8 cellular contexts compared by ENCODE assay signal in genomic region chr17:30906101-30906911, GRCh38. TPM values are rescaled to one million over a fixed set of nuclear protein-coding genes. Genes with fewer than 3 reads are reported as not detected.
DNase-seq lines count a peak whose midpoint lies in the region; ATAC-seq and TF ChIP-seq lines count a peak whose summit lies in the region.

Gene TEFM (minus strand): TSS chr17:30906238. CDS start chr17:30906198, 40 bp downstream.

- TF ChIP-seq POLR2A in vagina (IDR thresholded peaks at IDR 0.05) = no peak

- intact Hi-C loops in vagina (cut with DNase I) = loop anchor here (2.0 kb wide), 1 partner anchor 64 kb away; the partner anchor contains the start of gene RNF135

- H3K27ac ChIP-seq in rectal smooth muscle tissue (ENCODE audit: low read depth, low read length) (peak within 1 kb of the TSS; percentile 80), vagina (peak within 1 kb of the TSS; percentile 67)

- H3K36me3 ChIP-seq in rectal smooth muscle tissue (ENCODE audit: control insufficient read depth, insufficient read depth, low read length) (no peaks in the 10 kb centered on the region), vagina (peaks cover 0 to 11% of the 10 kb centered on the region in 2 donors)

- H3K9me3 ChIP-seq in vagina = no peaks in the 10 kb centered on the region

- no peak for TF ChIP-seq CTCF in astrocyte of the cerebellum (IDR thresholded peaks at IDR 0.05; ENCODE audit: low read depth, low read length, missing control alignments)
- no peak for TF ChIP-seq CTCF in vagina (IDR thresholded peaks at IDR 0.05)

- peak; percentile 88 for ATAC-seq in GM18498 (IDR thresholded peaks at IDR 0.05; ENCODE audit: unreplicated experiment)
- ATAC-seq in HG02938 (IDR thresholded peaks at IDR 0.05; ENCODE audit: unreplicated experiment) = peak; percentile 83

- H3K4me1 ChIP-seq in rectal smooth muscle tissue (ENCODE audit: control insufficient read depth, insufficient read depth, low read length) = no peaks in the 10 kb centered on the region
- H3K4me1 ChIP-seq in vagina = peaks cover 26% of the 10 kb centered on the region

- peak within 1 kb of the TSS; percentile 58 for H3K9ac ChIP-seq in rectal smooth muscle tissue (ENCODE audit: low read length)

- no peaks in the 10 kb centered on the region for H3K27me3 ChIP-seq in rectal smooth muscle tissue (ENCODE audit: control insufficient read depth, insufficient read depth, low read length)
- no peaks in the 10 kb centered on the region for H3K27me3 ChIP-seq in vagina

- DNase-seq in NCI-H187 (lab: John Stamatoyannopoulos, UW) (peak; percentile 82 to 83), T-helper 9 cell (peak; percentile 71), astrocyte of the cerebellum (ENCODE audit: low read depth) (peak; percentile 80), hepatic stellate cell (ENCODE audit: low spot score) (peak; percentile 89), vagina (ENCODE audit: extremely low spot score in 2 of 2) (peak in 1 of 2 donors; percentile 89)

- in situ Hi-C loops in astrocyte of the cerebellum (cut with HindIII; ENCODE audit: low sequenced_read_pairs) = no loop called here

- peak within 1 kb of the TSS; percentile 92 for H3K4me3 ChIP-seq in astrocyte of the cerebellum (ENCODE audit: low read depth, low read length)
- peak within 1 kb of the TSS; percentile 88 for H3K4me3 ChIP-seq in rectal smooth muscle tissue (ENCODE audit: low read length)
- H3K4me3 ChIP-seq in vagina = peak within 1 kb of the TSS; percentile 71 to 80

RNA-seq across cellular contexts. Expression of gene TEFM, which starts in this region (rescaled TPM):
- total RNA-seq in vagina = 5.6 TPM
